Comparison of ENCODE assay signal across 25 cellular contexts in the genomic region with DNA sequence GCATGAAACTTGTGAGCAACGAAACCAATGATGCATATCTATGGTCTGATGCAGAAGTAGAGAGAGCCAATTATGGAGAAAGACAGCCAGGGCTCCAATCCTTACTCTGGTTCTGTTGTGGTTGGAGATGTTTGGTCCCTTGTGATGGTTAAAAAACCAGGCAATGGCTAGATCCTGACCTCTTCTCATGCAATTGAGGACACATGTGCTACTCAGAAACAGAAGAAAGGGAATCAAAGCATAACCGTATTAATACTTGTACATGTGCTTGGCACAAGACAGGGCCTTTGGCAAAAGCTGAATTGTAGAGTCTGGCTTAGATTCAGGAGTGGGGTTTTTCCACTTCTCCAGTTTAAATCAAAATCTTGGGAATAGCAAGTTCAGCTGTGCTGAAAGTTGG.
DNase-seq lines count a peak whose midpoint lies in the region; ATAC-seq and TF ChIP-seq lines count a peak whose summit lies in the region.
"Had no signal": no experiment of that assay in that cellular context is flagged by ENCODE, and none has a peak within 500 bp of the region (broad histone marks: within the 10 kb centered on the region; RNA-seq: fewer than 3 reads in every experiment).

No MANE protein-coding gene starts in this region.

- no peak overlapping the region for H3K4me3 ChIP-seq in right atrium auricular region
- no peak overlapping the region for H3K4me3 ChIP-seq in fibroblast of the aortic adventitia (ENCODE audit: low read depth, low read length)
- H3K4me3 ChIP-seq in right cardiac atrium (ENCODE audit: low read length), result no peak overlapping the region
- no peak overlapping the region for H3K4me3 ChIP-seq in thyroid gland (replicated peaks in 1 of 3)
- H3K4me3 ChIP-seq: BLaER1 treated with 17β-estradiol and CSF1 and Interleukin-3, amounts not matched to agents 10 nM and 100 nM; GM23248; HAP-1; K562; Peyer's patch had no signal

- TF ChIP-seq CTCF in right atrium auricular region (IDR thresholded peaks at IDR 0.05), result no peak
- TF ChIP-seq CTCF in fibroblast of the aortic adventitia (IDR thresholded peaks at IDR 0.05; ENCODE audit: insufficient read depth, low read length), result no peak
- no peak for TF ChIP-seq CTCF in thyroid gland (IDR thresholded peaks at IDR 0.05)

- ATAC-seq in Right ventricle myocardium superior (ENCODE audit: poor library complexity) (peak; percentile 73), right cardiac atrium (peak; percentile 55 to 76), HG03354 (IDR thresholded peaks at IDR 0.05; ENCODE audit: poor library complexity, severe bottlenecking, unreplicated experiment) (no peak)
- ATAC-seq: HepG2, K562 had no signal

- intact Hi-C loops in Right ventricle myocardium superior (cut with DNase I) (no loop called here), right cardiac atrium (cut with DNase I) (no loop called here), thyroid gland (cut with DNase I) (loop anchor here (5.0 kb wide), 1 partner anchor 232 kb away; no protein-coding TSS in a partner anchor)

- H3K9me3 ChIP-seq in right atrium auricular region (no peaks in the 10 kb centered on the region), right cardiac atrium (ENCODE audit: control insufficient read depth, low read length) (no peaks in the 10 kb centered on the region), thyroid gland (no peaks in the 10 kb centered on the region)
- H3K9me3 ChIP-seq: BLaER1 treated with 17β-estradiol and CSF1 and Interleukin-3, amounts not matched to agents 10 nM and 100 nM; HAP-1; Peyer's patch had no signal

- DNase-seq in Right ventricle myocardium superior, result no peak
- no peak for DNase-seq in right atrium auricular region (ENCODE audit: low spot score)
- peak; percentile 62 for DNase-seq in fibroblast of the aortic adventitia (ENCODE audit: low read depth)
- DNase-seq in right cardiac atrium, result peak in 1 of 3 donors; percentile 26
- peak; percentile 16 to 29 for DNase-seq in thyroid gland
- no peak for DNase-seq in NCI-H82 (lab: John Stamatoyannopoulos, UW)
- no peak for DNase-seq in stimulated activated CD8-positive, alpha-beta memory T cell treated with anti-CD3 and anti-CD28 coated beads, Interleukin-4, amount 100 ng/mL, for 48 hours
- DNase-seq: 8988T; CD4-positive, alpha-beta memory T cell; DND-41; GM23248; MM.1S; NCI-H1092; NCI-H146; NCI-H2029; NCI-H2227 treated with DMSO at 0.1 percent for 48 hours; NCI-H524; NCI-H774; Peyer's patch had no signal

- 45% methylated on average over 2 of the region's 2 CpGs for WGBS in right cardiac atrium
- 16 to 19% methylated on average over 2 of the region's 2 CpGs for WGBS in thyroid gland, 2 donors

- H3K4me1 ChIP-seq in right atrium auricular region (peaks cover 0 to 10% of the 10 kb centered on the region in 2 donors), right cardiac atrium (ENCODE audit: control insufficient read depth, insufficient read depth, low read length) (peaks cover 5% of the 10 kb centered on the region), thyroid gland (peaks cover 15 to 23% of the 10 kb centered on the region in 2 donors)
- H3K4me1 ChIP-seq: HAP-1, Peyer's patch had no signal

- H3K27ac ChIP-seq in right atrium auricular region, result no peak overlapping the region
- H3K27ac ChIP-seq in right cardiac atrium (ENCODE audit: low read length), result no peak overlapping the region
- no peak overlapping the region for H3K27ac ChIP-seq in thyroid gland
- H3K27ac ChIP-seq: BLaER1 treated with 17β-estradiol and CSF1 and Interleukin-3, amounts not matched to agents 10 nM and 100 nM; GM23248; HL-60; Peyer's patch had no signal

- TF ChIP-seq POLR2A in thyroid gland (IDR thresholded peaks at IDR 0.05), result no peak

- H3K36me3 ChIP-seq in right atrium auricular region, result no peaks in the 10 kb centered on the region
- H3K36me3 ChIP-seq in thyroid gland, result no peaks in the 10 kb centered on the region
- H3K36me3 ChIP-seq: BLaER1 treated with 17β-estradiol and CSF1 and Interleukin-3, amounts not matched to agents 10 nM and 100 nM; HAP-1; Peyer's patch had no signal

- H3K27me3 ChIP-seq in right atrium auricular region (no peaks in the 10 kb centered on the region), right cardiac atrium (ENCODE audit: control insufficient read depth, insufficient read depth) (no peaks in the 10 kb centered on the region), thyroid gland (no peaks in the 10 kb centered on the region)
- H3K27me3 ChIP-seq: BLaER1 treated with 17β-estradiol and CSF1 and Interleukin-3, amounts not matched to agents 10 nM and 100 nM; Peyer's patch had no signal

Comparison
In these comparisons a context has a peak if more than half of its experiments do, and no peak if none do; other contexts are left out.
1. DNase-seq: peak in fibroblast of the aortic adventitia (single experiment) and thyroid gland (2 of 2); none in Right ventricle myocardium superior (single experiment), right atrium auricular region (single experiment), NCI-H82 (single experiment) and stimulated activated CD8-positive, alpha-beta memory T cell treated with anti-CD3 and anti-CD28 coated beads, Interleukin-4, amount 100 ng/mL, for 48 hours (single experiment).